ENCODE assay signal across 8 cellular contexts in the genomic region with DNA sequence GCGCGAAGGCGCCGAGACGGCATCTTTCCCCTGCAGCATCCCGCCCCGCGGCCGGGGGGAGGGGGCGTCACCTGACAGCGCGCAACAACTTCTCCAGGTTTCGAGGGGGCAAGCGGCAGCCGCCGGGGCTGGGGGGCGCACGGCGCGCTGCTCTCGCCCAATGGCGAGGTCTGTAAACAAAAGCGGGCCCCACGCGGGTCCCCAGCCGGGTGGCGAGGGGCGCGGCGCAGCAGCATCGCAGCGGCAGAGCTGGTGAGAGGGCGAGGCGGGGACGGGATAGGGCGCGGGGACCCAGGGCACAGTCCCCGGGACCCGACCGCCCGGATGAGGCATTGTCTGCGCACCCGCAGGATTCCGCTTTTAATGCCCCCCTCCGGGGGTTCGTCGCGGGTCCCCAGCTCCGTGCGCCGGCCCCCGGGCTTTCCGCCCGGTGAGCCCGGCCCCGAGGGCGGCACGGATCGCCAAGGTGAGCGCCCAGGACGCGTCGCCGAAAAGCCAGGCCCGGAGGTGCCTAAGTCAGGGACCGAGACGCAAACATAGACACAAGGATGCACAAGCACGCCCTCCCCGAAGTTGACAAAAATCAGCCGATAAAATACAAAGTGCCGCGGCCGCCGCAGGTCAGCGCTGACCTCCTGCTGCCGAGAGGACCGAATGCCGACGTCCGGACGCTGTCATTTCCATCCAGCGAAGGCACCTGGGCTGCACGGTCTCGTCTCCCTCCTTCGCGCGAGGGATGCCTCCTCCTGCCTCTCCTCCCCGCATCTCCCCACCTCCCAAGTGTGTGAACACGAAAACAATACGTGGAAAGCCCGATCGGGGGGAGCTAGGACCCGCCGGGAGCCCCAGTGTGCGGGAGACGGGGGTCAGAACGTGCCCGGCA.
A peak's percentile ranks its signal among the peaks of the same experiment; 100 is the strongest.
DNase-seq lines count a peak whose midpoint lies in the region; ATAC-seq, FAIRE-seq and TF ChIP-seq lines count a peak whose summit lies in the region.

No MANE protein-coding gene starts in this region.

- DNase-seq in D721Med (ENCODE audit: insufficient read length, low spot score) (peak; percentile 35), T-cell (peak in 29 of 34 experiments; percentile 3 to 51 (median 19)), brain microvascular endothelial cell (peak; percentile 7), GM10248 (ENCODE audit: extremely low spot score) (no peak)
- peak; percentile 43 to 45 for DNase-seq in stimulated activated CD4-positive, alpha-beta T cell treated with anti-CD3 and anti-CD28 coated beads, Interleukin-2, amount 100 ng/mL, for 24 hours

- peaks cover 6 to 23% of the 10 kb centered on the region in 2 donors for H3K27me3 Mint-ChIP-seq in T-cell

- ATAC-seq in HG03175 (IDR thresholded peaks at IDR 0.05; ENCODE audit: unreplicated experiment), result peak; percentile 25
- peak in 3 of 4 experiments; percentile 12 to 15 (median 14) for ATAC-seq in T-cell (replicated peaks in 1 of 4)
- no peak for ATAC-seq in GM18873 (IDR thresholded peaks at IDR 0.05; ENCODE audit: low FRiP score, unreplicated experiment)

- peak overlapping the region in 1 of 2 donors; percentile 23 for H3K27ac Mint-ChIP-seq in T-cell

- FAIRE-seq in D721Med (lab: Jason Lieb, UNC), result no peak

- H3K36me3 ChIP-seq in brain microvascular endothelial cell (replicated peaks), result no peaks in the 10 kb centered on the region

- H3K9me3 Mint-ChIP-seq in T-cell, result no peaks in the 10 kb centered on the region

- H3K4me3 ChIP-seq in brain microvascular endothelial cell (ENCODE audit: low read depth, low read length), result peak overlapping the region; percentile 66

- POLR2A ChIA-PET in T-cell (lab: Charles Lee), result no interaction called here
- POLR2A ChIA-PET in GM10248 (lab: Yijun Ruan, JAX), result no interaction called here

- no peaks in the 10 kb centered on the region for H3K36me3 Mint-ChIP-seq in T-cell

- in situ Hi-C loops in brain microvascular endothelial cell (cut with HindIII; ENCODE audit: low pct_ligation_motif_present, low sequenced_read_pairs), result no loop called here

- peaks cover 24 to 44% (median 44%) of the 10 kb centered on the region in 3 donors for H3K4me1 Mint-ChIP-seq in T-cell

- H3K27me3 ChIP-seq in brain microvascular endothelial cell (replicated peaks) (no peaks in the 10 kb centered on the region), layer of hippocampus (ENCODE audit: control insufficient read depth, insufficient read depth, low read length) (no peaks in the 10 kb centered on the region)

- peak overlapping the region; percentile 80 to 82 (median 81) for H3K4me3 Mint-ChIP-seq in T-cell

- no peak overlapping the region for H3K27ac ChIP-seq in brain microvascular endothelial cell
- peak overlapping the region; percentile 10 for H3K27ac ChIP-seq in layer of hippocampus (ENCODE audit: low read depth, low read length)

- no peak for TF ChIP-seq CTCF in D721Med (IDR thresholded peaks at IDR 0.05; ENCODE audit: insufficient read depth, missing control alignments)
- no peak for TF ChIP-seq CTCF in brain microvascular endothelial cell (IDR thresholded peaks at IDR 0.05; ENCODE audit: low read depth, low read length, missing control alignments)
- TF ChIP-seq CTCF in GM10248 (IDR thresholded peaks at IDR 0.05; ENCODE audit: control extremely low read depth, extremely low read depth, low read depth, missing control alignments), result no peak

- CTCF ChIA-PET in T-cell (lab: Charles Lee), result interaction anchor here (0.6 to 1.4 kb wide), 5 partner anchors 23 to 455 kb away, joined by 3 to 7 read pairs (median 5); no protein-coding TSS in a partner anchor
- CTCF ChIA-PET in GM10248 (lab: Yijun Ruan, JAX), result interaction anchor here (1.0 to 1.5 kb wide), 2 partner anchors 9 to 13 kb away, joined by 3 read pairs; no protein-coding TSS in a partner anchor
